1 cellular context compared by ENCODE assay signal in the genomic region with DNA sequence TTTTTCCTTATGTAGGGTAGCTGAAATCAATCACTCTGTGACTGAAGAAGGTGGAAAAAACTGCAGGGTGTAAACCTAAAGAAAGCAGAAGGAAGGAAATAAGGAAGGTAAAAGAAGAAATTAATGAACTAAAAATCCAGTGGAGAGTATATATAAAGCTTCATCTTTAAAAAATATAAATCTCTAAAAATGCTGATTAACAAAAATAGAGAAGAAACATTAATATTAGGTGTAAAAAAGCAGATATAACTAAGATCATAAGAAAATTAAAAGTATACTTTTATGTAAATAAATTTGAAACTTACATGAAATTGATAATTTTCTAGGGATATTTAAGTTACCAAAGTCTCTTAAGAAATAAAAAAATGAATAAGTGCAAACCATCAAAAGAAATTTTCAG.
TF ChIP-seq lines count a peak whose summit lies in the region.

No MANE protein-coding gene starts in this region.

TF ChIP-seq in K562, 482 proteins besides CTCF, POLR2A, EP300 and RAD21 (continued from another document):
- no peak for TF ChIP-seq ZNF140 (CRISPR knock-in tag; IDR thresholded peaks at IDR 0.05)
- TF ChIP-seq, protein P1, sequence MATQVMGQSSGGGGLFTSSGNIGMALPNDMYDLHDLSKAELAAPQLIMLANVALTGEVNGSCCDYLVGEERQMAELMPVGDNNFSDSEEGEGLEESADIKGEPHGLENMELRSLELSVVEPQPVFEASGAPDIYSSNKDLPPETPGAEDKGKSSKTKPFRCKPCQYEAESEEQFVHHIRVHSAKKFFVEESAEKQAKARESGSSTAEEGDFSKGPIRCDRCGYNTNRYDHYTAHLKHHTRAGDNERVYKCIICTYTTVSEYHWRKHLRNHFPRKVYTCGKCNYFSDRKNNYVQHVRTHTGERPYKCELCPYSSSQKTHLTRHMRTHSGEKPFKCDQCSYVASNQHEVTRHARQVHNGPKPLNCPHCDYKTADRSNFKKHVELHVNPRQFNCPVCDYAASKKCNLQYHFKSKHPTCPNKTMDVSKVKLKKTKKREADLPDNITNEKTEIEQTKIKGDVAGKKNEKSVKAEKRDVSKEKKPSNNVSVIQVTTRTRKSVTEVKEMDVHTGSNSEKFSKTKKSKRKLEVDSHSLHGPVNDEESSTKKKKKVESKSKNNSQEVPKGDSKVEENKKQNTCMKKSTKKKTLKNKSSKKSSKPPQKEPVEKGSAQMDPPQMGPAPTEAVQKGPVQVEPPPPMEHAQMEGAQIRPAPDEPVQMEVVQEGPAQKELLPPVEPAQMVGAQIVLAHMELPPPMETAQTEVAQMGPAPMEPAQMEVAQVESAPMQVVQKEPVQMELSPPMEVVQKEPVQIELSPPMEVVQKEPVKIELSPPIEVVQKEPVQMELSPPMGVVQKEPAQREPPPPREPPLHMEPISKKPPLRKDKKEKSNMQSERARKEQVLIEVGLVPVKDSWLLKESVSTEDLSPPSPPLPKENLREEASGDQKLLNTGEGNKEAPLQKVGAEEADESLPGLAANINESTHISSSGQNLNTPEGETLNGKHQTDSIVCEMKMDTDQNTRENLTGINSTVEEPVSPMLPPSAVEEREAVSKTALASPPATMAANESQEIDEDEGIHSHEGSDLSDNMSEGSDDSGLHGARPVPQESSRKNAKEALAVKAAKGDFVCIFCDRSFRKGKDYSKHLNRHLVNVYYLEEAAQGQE (CRISPR knock-in tag; IDR thresholded peaks at IDR 0.05; ENCODE audit: low read depth) = no peak
- no peak for TF ChIP-seq EP400 (IDR thresholded peaks at IDR 0.05)
- TF ChIP-seq, protein P2, sequence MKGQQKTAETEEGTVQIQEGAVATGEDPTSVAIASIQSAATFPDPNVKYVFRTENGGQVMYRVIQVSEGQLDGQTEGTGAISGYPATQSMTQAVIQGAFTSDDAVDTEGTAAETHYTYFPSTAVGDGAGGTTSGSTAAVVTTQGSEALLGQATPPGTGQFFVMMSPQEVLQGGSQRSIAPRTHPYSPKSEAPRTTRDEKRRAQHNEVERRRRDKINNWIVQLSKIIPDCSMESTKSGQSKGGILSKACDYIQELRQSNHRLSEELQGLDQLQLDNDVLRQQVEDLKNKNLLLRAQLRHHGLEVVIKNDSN (CRISPR knock-in tag; IDR thresholded peaks at IDR 0.05) = no peak
- TF ChIP-seq C11orf30 (IDR thresholded peaks at IDR 0.05; ENCODE audit: low read depth) = peak; percentile 82
- TF ChIP-seq, protein P3, sequence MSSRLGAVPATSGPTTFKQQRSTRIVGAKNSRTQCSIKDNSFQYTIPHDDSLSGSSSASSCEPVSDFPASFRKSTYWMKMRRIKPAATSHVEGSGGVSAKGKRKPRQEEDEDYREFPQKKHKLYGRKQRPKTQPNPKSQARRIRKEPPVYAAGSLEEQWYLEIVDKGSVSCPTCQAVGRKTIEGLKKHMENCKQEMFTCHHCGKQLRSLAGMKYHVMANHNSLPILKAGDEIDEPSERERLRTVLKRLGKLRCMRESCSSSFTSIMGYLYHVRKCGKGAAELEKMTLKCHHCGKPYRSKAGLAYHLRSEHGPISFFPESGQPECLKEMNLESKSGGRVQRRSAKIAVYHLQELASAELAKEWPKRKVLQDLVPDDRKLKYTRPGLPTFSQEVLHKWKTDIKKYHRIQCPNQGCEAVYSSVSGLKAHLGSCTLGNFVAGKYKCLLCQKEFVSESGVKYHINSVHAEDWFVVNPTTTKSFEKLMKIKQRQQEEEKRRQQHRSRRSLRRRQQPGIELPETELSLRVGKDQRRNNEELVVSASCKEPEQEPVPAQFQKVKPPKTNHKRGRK (tag; IDR thresholded peaks at IDR 0.05) = 0 out of 2 replicates have a peak, but pooled peaks have one; percentile 44
- TF ChIP-seq CTBP1 (IDR thresholded peaks at IDR 0.05; ENCODE audit: borderline replicate concordance) = no peak
- no peak for TF ChIP-seq NR4A1 (CRISPR knock-in tag; IDR thresholded peaks at IDR 0.05)
- no peak for TF ChIP-seq NR4A1 (tag; IDR thresholded peaks at IDR 0.05)
- TF ChIP-seq SAFB2 (IDR thresholded peaks at IDR 0.05; ENCODE audit: borderline replicate concordance, low read depth, low read length, severe bottlenecking) = no peak
TF ChIP-seq in K562: peak in this region for 3.
